Comparison of ENCODE assay signal across 1 cellular context in genomic region chr14:90573385-90574105, GRCh38.
TF ChIP-seq lines count a peak whose summit lies in the region.

No MANE protein-coding gene starts in this region.

TF ChIP-seq in SK-N-SH treated with all-trans-retinoic acid at 6 μM for 48 hours, 23 proteins besides CTCF, POLR2A, EP300 and RAD21 (continued from another document):
- TF ChIP-seq, protein P1, sequence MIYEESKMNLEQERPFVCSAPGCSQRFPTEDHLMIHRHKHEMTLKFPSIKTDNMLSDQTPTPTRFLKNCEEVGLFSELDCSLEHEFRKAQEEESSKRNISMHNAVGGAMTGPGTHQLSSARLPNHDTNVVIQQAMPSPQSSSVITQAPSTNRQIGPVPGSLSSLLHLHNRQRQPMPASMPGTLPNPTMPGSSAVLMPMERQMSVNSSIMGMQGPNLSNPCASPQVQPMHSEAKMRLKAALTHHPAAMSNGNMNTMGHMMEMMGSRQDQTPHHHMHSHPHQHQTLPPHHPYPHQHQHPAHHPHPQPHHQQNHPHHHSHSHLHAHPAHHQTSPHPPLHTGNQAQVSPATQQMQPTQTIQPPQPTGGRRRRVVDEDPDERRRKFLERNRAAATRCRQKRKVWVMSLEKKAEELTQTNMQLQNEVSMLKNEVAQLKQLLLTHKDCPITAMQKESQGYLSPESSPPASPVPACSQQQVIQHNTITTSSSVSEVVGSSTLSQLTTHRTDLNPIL (CRISPR knock-in tag; IDR thresholded peaks at IDR 0.05; ENCODE audit: low read depth), result no peak
- TF ChIP-seq CSRNP3 (CRISPR knock-in tag; IDR thresholded peaks at IDR 0.05) (no peak), ZNF565 (CRISPR knock-in tag; conservative IDR thresholded peaks at IDR 0.05; ENCODE audit: low read depth) (no peak), TOX (CRISPR knock-in tag; IDR thresholded peaks at IDR 0.05; ENCODE audit: borderline replicate concordance) (no peak), SNAI2 (CRISPR knock-in tag; IDR thresholded peaks at IDR 0.05) (no peak), TCF4 (CRISPR knock-in tag; IDR thresholded peaks at IDR 0.05; ENCODE audit: borderline replicate concordance) (no peak; the same call in 1 of the 2 replicates)
- TF ChIP-seq, protein P2, sequence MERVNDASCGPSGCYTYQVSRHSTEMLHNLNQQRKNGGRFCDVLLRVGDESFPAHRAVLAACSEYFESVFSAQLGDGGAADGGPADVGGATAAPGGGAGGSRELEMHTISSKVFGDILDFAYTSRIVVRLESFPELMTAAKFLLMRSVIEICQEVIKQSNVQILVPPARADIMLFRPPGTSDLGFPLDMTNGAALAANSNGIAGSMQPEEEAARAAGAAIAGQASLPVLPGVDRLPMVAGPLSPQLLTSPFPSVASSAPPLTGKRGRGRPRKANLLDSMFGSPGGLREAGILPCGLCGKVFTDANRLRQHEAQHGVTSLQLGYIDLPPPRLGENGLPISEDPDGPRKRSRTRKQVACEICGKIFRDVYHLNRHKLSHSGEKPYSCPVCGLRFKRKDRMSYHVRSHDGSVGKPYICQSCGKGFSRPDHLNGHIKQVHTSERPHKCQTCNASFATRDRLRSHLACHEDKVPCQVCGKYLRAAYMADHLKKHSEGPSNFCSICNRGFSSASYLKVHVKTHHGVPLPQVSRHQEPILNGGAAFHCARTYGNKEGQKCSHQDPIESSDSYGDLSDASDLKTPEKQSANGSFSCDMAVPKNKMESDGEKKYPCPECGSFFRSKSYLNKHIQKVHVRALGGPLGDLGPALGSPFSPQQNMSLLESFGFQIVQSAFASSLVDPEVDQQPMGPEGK (CRISPR knock-in tag; IDR thresholded peaks at IDR 0.05; ENCODE audit: borderline replicate concordance), result no peak
